Comparison of ENCODE assay signal across 8 cellular contexts in genomic region chr19:17703823-17704463, GRCh38. TPM values are rescaled to one million over a fixed set of nuclear protein-coding genes. Genes with fewer than 3 reads are reported as not detected.
DNase-seq lines count a peak whose midpoint lies in the region; ATAC-seq and TF ChIP-seq lines count a peak whose summit lies in the region.

No MANE protein-coding gene starts in this region.

- intact Hi-C loops in Caco-2 (cut with micrococcal nuclease; ENCODE audit: unreplicated experiment): no loop called here
- intact Hi-C loops in testis (cut with DNase I; ENCODE audit: low total_unique reads): no loop called here

- H3K9me3 ChIP-seq in Caco-2: no peaks in the 10 kb centered on the region
- no peaks in the 10 kb centered on the region for H3K9me3 ChIP-seq in testis

- DNase-seq in Caco-2 (peak in 1 of 2 experiments; percentile 25), NB4 (ENCODE audit: low read depth) (peak; percentile 48), neural crest cell (ENCODE audit: low read depth, low spot score) (peak; percentile 56), testis (peak; percentile 71)
- DNase-seq in activated CD8-positive, alpha-beta memory T cell treated with anti-CD3 and anti-CD28 coated beads, Interleukin-2, amount 50 U/mL, for 24 hours (ENCODE audit: extremely low read depth): peak; percentile 37

- H3K27ac ChIP-seq in testis: no peak overlapping the region

- H3K9me3 Mint-ChIP-seq in Caco-2 (ENCODE audit: unreplicated experiment) (no peaks in the 10 kb centered on the region), neural crest cell (peaks cover 4% of the 10 kb centered on the region)

- TF ChIP-seq POLR2A in NB4 (IDR thresholded peaks at IDR 0.05; ENCODE audit: extremely low read depth, insufficient read length) (no peak), testis (IDR thresholded peaks at IDR 0.05) (no peak)

- no peak overlapping the region for H3K27ac Mint-ChIP-seq in Caco-2 (ENCODE audit: unreplicated experiment)
- no peak overlapping the region for H3K27ac Mint-ChIP-seq in neural crest cell (ENCODE audit: unreplicated experiment)

- BruUV-seq in Caco-2 (replicated peaks; lab: Mats Ljungman, UMichigan): no TSS peak

- ATAC-seq in esophagus mucosa (peak; percentile 79), HG03039 (IDR thresholded peaks at IDR 0.05; ENCODE audit: unreplicated experiment) (no peak), HG03571 (IDR thresholded peaks at IDR 0.05; ENCODE audit: unreplicated experiment) (no peak)

- H3K27me3 ChIP-seq in Caco-2 (replicated peaks; ENCODE audit: control insufficient read depth, insufficient read depth, low read length) (no peaks in the 10 kb centered on the region), testis (no peaks in the 10 kb centered on the region)

- H3K4me3 Mint-ChIP-seq in Caco-2 (ENCODE audit: unreplicated experiment) (no peak overlapping the region), neural crest cell (no peak overlapping the region)

- no peaks in the 10 kb centered on the region for H3K36me3 ChIP-seq in Caco-2 (ENCODE audit: control insufficient read depth, insufficient read depth, low read length)
- H3K36me3 ChIP-seq in testis (ENCODE audit: low read depth, missing control alignments): no peaks in the 10 kb centered on the region

- TF ChIP-seq CTCF in Caco-2 (IDR thresholded peaks at IDR 0.05; ENCODE audit: insufficient read depth in 1 of 2, low read depth in 1 of 2, low read length in 1 of 2, severe bottlenecking in 1 of 2, unreplicated experiment in 1 of 2) (peak; percentile 44 to 48), NB4 (IDR thresholded peaks at IDR 0.05; ENCODE audit: low read depth, low read length) (peak; percentile 86), neural crest cell (conservative IDR thresholded peaks at IDR 0.05) (peak; percentile 68), testis (IDR thresholded peaks at IDR 0.05) (peak; percentile 61 to 78 (median 70))

- H3K36me3 Mint-ChIP-seq in Caco-2 (ENCODE audit: insufficient read depth, unreplicated experiment) (no peaks in the 10 kb centered on the region), neural crest cell (ENCODE audit: low read depth) (no peaks in the 10 kb centered on the region)

- H3K4me1 Mint-ChIP-seq in Caco-2 (ENCODE audit: low read depth, unreplicated experiment) (no peaks in the 10 kb centered on the region), neural crest cell (peaks cover 4% of the 10 kb centered on the region)

- H3K4me3 ChIP-seq in Caco-2 (ENCODE audit: low read depth, low read length): no peak overlapping the region
- no peak overlapping the region for H3K4me3 ChIP-seq in NB4 (ENCODE audit: low read depth, low read length)
- no peak overlapping the region for H3K4me3 ChIP-seq in testis

- CTCF ChIA-PET in Caco-2 (lab: Charles Lee): interaction anchor here (0.5 kb wide), 1 partner anchor 63 kb away, joined by 5 read pairs; no protein-coding TSS in a partner anchor

- 60 to 62% methylated on average over 11 of the region's 11 CpGs for WGBS in testis, 2 donors

- H3K4me1 ChIP-seq in Caco-2: no peaks in the 10 kb centered on the region
- no peaks in the 10 kb centered on the region for H3K4me1 ChIP-seq in testis

- POLR2A ChIA-PET in Caco-2 (lab: Charles Lee): no interaction called here

- H3K27me3 Mint-ChIP-seq in Caco-2 (ENCODE audit: insufficient read depth, unreplicated experiment) (peaks cover 7% of the 10 kb centered on the region), neural crest cell (ENCODE audit: low read depth) (peaks cover 18% of the 10 kb centered on the region)

RNA-seq across cellular contexts. Expression of gene MAP1S, which starts 15.3 kb away (rescaled TPM):
- total RNA-seq in Caco-2 (2022) (51.4 and 58.2 TPM in 2 replicates), esophagus mucosa (16.9 TPM), neural crest cell (91.8 and 93.4 TPM in 2 replicates), testis (100 to 1,000 TPM in 1 of 2 donors, 10 to 100 TPM in 1; 95.5 to 106 TPM)
- polyA plus RNA-seq in testis (ENCODE audit: insufficient read depth, low read depth, low replicate concordance): 123 TPM

RNA-seq across cellular contexts. Expression of gene UNC13A, which starts 15.8 kb away (rescaled TPM):
- total RNA-seq in Caco-2 (2022) (0.18 and 0.23 TPM in 2 replicates), esophagus mucosa (0.04 TPM), neural crest cell (5.7 and 6.4 TPM in 2 replicates), testis (1 to 10 TPM; 2.6 to 3.2 TPM)
- 1.2 TPM for polyA plus RNA-seq in testis (ENCODE audit: insufficient read depth, low read depth, low replicate concordance)

RNA-seq across cellular contexts. Expression of gene FCHO1, which starts 47.3 kb away (rescaled TPM):
- total RNA-seq in Caco-2 (2022): 0.35 and 0.39 TPM in 2 replicates
- 0.76 TPM for total RNA-seq in esophagus mucosa
- total RNA-seq in neural crest cell: 10.8 and 12.2 TPM in 2 replicates
- 10 to 100 TPM; 12.8 to 15.6 TPM for total RNA-seq in testis
- polyA plus RNA-seq in testis (ENCODE audit: insufficient read depth, low read depth, low replicate concordance): 9.8 TPM
